Comparison of ENCODE assay signal across 1 cellular context in the genomic region with DNA sequence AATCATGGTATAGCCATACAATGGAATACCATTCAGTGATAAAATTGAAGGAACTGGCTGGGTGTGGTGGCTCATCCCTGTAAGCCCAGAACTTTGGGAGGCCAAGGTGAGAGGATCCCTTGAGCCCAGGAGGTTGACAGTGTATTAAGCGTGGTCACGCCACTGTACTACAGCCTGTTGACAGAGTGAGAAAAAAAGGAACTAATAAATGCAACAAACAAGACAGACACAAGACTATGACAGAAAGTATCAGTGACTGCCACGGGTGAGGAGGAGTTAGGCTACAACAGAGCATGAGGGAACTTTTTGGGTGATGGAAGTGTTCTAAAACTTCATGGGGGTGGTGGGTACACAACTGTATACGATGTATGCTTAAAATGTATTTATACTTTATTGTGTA.
TF ChIP-seq lines count a peak whose summit lies in the region.

No MANE protein-coding gene starts in this region.

TF ChIP-seq in neural cell, 6 proteins besides CTCF, POLR2A, EP300 and RAD21 (continued from another document):
- TF ChIP-seq MXI1 (conservative IDR thresholded peaks at IDR 0.05; ENCODE audit: poor library complexity, severe bottlenecking) (no peak), EZH2 (IDR thresholded peaks at IDR 0.05; ENCODE audit: borderline replicate concordance, insufficient read depth, low read length, poor library complexity, severe bottlenecking) (no peak)
- TF ChIP-seq, protein P1, sequence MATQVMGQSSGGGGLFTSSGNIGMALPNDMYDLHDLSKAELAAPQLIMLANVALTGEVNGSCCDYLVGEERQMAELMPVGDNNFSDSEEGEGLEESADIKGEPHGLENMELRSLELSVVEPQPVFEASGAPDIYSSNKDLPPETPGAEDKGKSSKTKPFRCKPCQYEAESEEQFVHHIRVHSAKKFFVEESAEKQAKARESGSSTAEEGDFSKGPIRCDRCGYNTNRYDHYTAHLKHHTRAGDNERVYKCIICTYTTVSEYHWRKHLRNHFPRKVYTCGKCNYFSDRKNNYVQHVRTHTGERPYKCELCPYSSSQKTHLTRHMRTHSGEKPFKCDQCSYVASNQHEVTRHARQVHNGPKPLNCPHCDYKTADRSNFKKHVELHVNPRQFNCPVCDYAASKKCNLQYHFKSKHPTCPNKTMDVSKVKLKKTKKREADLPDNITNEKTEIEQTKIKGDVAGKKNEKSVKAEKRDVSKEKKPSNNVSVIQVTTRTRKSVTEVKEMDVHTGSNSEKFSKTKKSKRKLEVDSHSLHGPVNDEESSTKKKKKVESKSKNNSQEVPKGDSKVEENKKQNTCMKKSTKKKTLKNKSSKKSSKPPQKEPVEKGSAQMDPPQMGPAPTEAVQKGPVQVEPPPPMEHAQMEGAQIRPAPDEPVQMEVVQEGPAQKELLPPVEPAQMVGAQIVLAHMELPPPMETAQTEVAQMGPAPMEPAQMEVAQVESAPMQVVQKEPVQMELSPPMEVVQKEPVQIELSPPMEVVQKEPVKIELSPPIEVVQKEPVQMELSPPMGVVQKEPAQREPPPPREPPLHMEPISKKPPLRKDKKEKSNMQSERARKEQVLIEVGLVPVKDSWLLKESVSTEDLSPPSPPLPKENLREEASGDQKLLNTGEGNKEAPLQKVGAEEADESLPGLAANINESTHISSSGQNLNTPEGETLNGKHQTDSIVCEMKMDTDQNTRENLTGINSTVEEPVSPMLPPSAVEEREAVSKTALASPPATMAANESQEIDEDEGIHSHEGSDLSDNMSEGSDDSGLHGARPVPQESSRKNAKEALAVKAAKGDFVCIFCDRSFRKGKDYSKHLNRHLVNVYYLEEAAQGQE (IDR thresholded peaks at IDR 0.05; ENCODE audit: borderline replicate concordance): no peak
